ENCODE assay signal across 6 cellular contexts in the genomic region with DNA sequence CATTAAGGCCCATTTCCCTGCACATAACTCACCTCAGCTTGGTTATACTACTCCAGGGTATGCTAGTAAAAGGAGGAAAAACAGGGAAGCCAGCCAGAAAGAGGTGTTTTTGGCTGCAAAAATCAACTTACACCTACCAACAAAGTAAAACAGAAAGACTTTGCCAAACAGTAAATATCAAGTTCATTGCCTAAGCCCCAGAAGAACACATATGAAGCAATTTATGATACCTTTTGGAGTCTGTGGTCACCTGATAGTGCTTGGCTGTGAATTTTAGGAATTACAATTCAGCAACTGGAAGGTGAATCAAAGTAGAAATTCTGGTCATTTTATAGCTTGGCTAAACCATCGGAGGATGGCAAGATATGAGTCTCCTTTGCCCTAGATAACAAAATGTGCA.
"Had no signal": no experiment of that assay in that cellular context is flagged by ENCODE, and none has a peak within 500 bp of the region (broad histone marks: within the 10 kb centered on the region; RNA-seq: fewer than 3 reads in every experiment).

No MANE protein-coding gene starts in this region.

- H3K4me3 ChIP-seq: K562 had no signal

- DNase-seq: IMR-90, KBM-7, KG1 had no signal

- FAIRE-seq: HTR-8/SVneo, K562 had no signal

- H3K27ac ChIP-seq: HL-60 had no signal

- ATAC-seq: K562 had no signal
